Comparison of ENCODE assay signal across 8 cellular contexts in genomic region chr4:56979674-56980073, GRCh38. TPM values are rescaled to one million over a fixed set of nuclear protein-coding genes. Genes with fewer than 3 reads are reported as not detected.
DNase-seq lines count a peak whose midpoint lies in the region; ATAC-seq and TF ChIP-seq lines count a peak whose summit lies in the region.

No MANE protein-coding gene starts in this region.

- peak overlapping the region in 1 of 2 donors; percentile 93 for H3K27ac ChIP-seq in thoracic aorta

- H3K27me3 ChIP-seq in thoracic aorta (replicated peaks; ENCODE audit: insufficient read depth) = no peaks in the 10 kb centered on the region

- no peaks in the 10 kb centered on the region for H3K9me3 ChIP-seq in mucosa of descending colon
- no peaks in the 10 kb centered on the region for H3K9me3 ChIP-seq in thoracic aorta

- H3K4me1 ChIP-seq in mucosa of descending colon (ENCODE audit: low read depth) (peaks cover 29% of the 10 kb centered on the region), thoracic aorta (ENCODE audit: control insufficient read depth in 1 of 2, low read depth in 2 of 2) (peaks cover 41 to 53% of the 10 kb centered on the region in 2 donors)

- H3K9me3 Mint-ChIP-seq in chondrocyte (ENCODE audit: low read depth) = no peaks in the 10 kb centered on the region

- H3K4me3 ChIP-seq in mucosa of descending colon (peak overlapping the region; percentile 66), thoracic aorta (peak overlapping the region; percentile 75)

- peak; percentile 18 for DNase-seq in NCI-H146 (lab: John Stamatoyannopoulos, UW)
- DNase-seq in NCI-H146 treated with DMSO at 0.1 percent for 48 hours (lab: John Stamatoyannopoulos, UW; ENCODE audit: unreplicated experiment) = no peak
- DNase-seq in T-helper 2 cell = peak in 4 of 5 experiments; percentile 12 to 84 (median 32)
- DNase-seq in chondrocyte (ENCODE audit: low spot score) = no peak
- DNase-seq in mucosa of descending colon = peak; percentile 40 to 63 (median 41)
- DNase-seq in thoracic aorta (ENCODE audit: low spot score) = no peak
- DNase-seq in posterior cingulate gyrus = no peak

- TF ChIP-seq CTCF in chondrocyte (IDR thresholded peaks at IDR 0.05) = no peak
- TF ChIP-seq CTCF in mucosa of descending colon (IDR thresholded peaks at IDR 0.05) = no peak
- no peak for TF ChIP-seq CTCF in thoracic aorta (IDR thresholded peaks at IDR 0.05)

- ATAC-seq in mucosa of descending colon (no peak), thoracic aorta (ENCODE audit: insufficient number of reproducible peaks, low FRiP score, low read depth) (no peak), GM18505 (IDR thresholded peaks at IDR 0.05; ENCODE audit: unreplicated experiment) (no peak)

- TF ChIP-seq POLR2A in GM18505 (IDR thresholded peaks at IDR 0.05; ENCODE audit: borderline replicate concordance, extremely low read depth, insufficient read depth, insufficient read length) = no peak

- intact Hi-C loops in mucosa of descending colon (cut with DNase I, micrococcal nuclease) (no loop called here), posterior cingulate gyrus (cut with DNase I) (loop anchor here (10.0 kb wide), 1 partner anchor 545 kb away; the partner anchor contains the start of genes PAICS and PPAT)

- H3K36me3 ChIP-seq in mucosa of descending colon (ENCODE audit: low read depth) (no peaks in the 10 kb centered on the region), thoracic aorta (no peaks in the 10 kb centered on the region)

- H3K4me3 Mint-ChIP-seq in chondrocyte (ENCODE audit: unreplicated experiment) = peak overlapping the region; percentile 100

- H3K36me3 Mint-ChIP-seq in chondrocyte (ENCODE audit: low read depth) = peaks cover 2% of the 10 kb centered on the region

- H3K27ac Mint-ChIP-seq in chondrocyte (ENCODE audit: unreplicated experiment) = peak overlapping the region; percentile 100

- no peaks in the 10 kb centered on the region for H3K27me3 Mint-ChIP-seq in chondrocyte (ENCODE audit: low read depth)

- peaks cover 58% of the 10 kb centered on the region for H3K4me1 Mint-ChIP-seq in chondrocyte (ENCODE audit: low read depth)

RNA-seq across cellular contexts. Expression of gene POLR2B, which starts 1.0 kb away (rescaled TPM):
- 51.4 to 56.8 TPM (median 55.2 TPM) in 3 replicates for total RNA-seq in chondrocyte
- total RNA-seq in mucosa of descending colon = 10 to 100 TPM; 56.7 to 78.8 (median 71.9) TPM
- 10 to 100 TPM; 48.3 to 98.5 TPM for total RNA-seq in thoracic aorta

RNA-seq across cellular contexts. Expression of gene NOA1, which starts 2.3 kb away (rescaled TPM):
- total RNA-seq in chondrocyte = 12.9 to 14.5 TPM (median 13.9 TPM) in 3 replicates
- 10 to 100 TPM; 21.4 to 21.8 (median 21.4) TPM for total RNA-seq in mucosa of descending colon
- total RNA-seq in thoracic aorta = 10 to 100 TPM; 17.7 to 18.3 TPM

Comparison
In these comparisons a context has a peak if more than half of its experiments do, and no peak if none do; other contexts are left out.
1. DNase-seq: peak in NCI-H146 (single experiment), T-helper 2 cell (4 of 5) and mucosa of descending colon (3 of 3); none in NCI-H146 treated with DMSO at 0.1 percent for 48 hours (single experiment), chondrocyte (single experiment), thoracic aorta (single experiment) and posterior cingulate gyrus (0 of 10).